Comparison of ENCODE assay signal across 1 cellular context in genomic region chr12:15597125-15597830, GRCh38.
TF ChIP-seq lines count a peak whose summit lies in the region.

No MANE protein-coding gene starts in this region.

TF ChIP-seq in HepG2, 621 proteins besides CTCF, POLR2A, EP300 and RAD21 (continued from another document):
- no peak for TF ChIP-seq ZFP91 (CRISPR knock-in tag; IDR thresholded peaks at IDR 0.05; ENCODE audit: borderline replicate concordance)
- 0 out of 2 replicates have a peak, but pooled peaks have one; percentile 41 for TF ChIP-seq ELF3 (CRISPR knock-in tag; IDR thresholded peaks at IDR 0.05)
- no peak for TF ChIP-seq GLMP (CRISPR knock-in tag; IDR thresholded peaks at IDR 0.05; ENCODE audit: borderline replicate concordance)
- no peak for TF ChIP-seq THAP8 (CRISPR knock-in tag; IDR thresholded peaks at IDR 0.05; ENCODE audit: borderline replicate concordance)
- TF ChIP-seq DNMT3B (CRISPR knock-in tag; conservative IDR thresholded peaks at IDR 0.05) = no peak
- TF ChIP-seq ZNF501 (CRISPR knock-in tag; IDR thresholded peaks at IDR 0.05) = no peak
- no peak for TF ChIP-seq TEAD3 (CRISPR knock-in tag; optimal IDR thresholded peaks at IDR 0.05; ENCODE audit: borderline replicate concordance)
- no peak for TF ChIP-seq NRL (CRISPR knock-in tag; IDR thresholded peaks at IDR 0.05; ENCODE audit: borderline replicate concordance)
- TF ChIP-seq ATF5 (CRISPR knock-in tag; IDR thresholded peaks at IDR 0.05; ENCODE audit: low read depth) = no peak
- TF ChIP-seq FOXP4 (CRISPR knock-in tag; IDR thresholded peaks at IDR 0.05) = peak; percentile 36; the same call in 1 of the 2 replicates
- no peak for TF ChIP-seq ZBTB40 (IDR thresholded peaks at IDR 0.05)
- no peak for TF ChIP-seq ZBTB40 (CRISPR knock-in tag; IDR thresholded peaks at IDR 0.05)
- no peak for TF ChIP-seq LBX2 (CRISPR knock-in tag; IDR thresholded peaks at IDR 0.05; ENCODE audit: borderline replicate concordance)
- no peak for TF ChIP-seq ZNF24 (IDR thresholded peaks at IDR 0.05)
- TF ChIP-seq SOX6 (IDR thresholded peaks at IDR 0.05) = no peak
- TF ChIP-seq SOX6 (CRISPR knock-in tag; IDR thresholded peaks at IDR 0.05) = peak; percentile 19; the same call in 1 of the 2 replicates
- no peak for TF ChIP-seq FOXA1 (IDR thresholded peaks at IDR 0.05)
- TF ChIP-seq FOXA1 (CRISPR knock-in tag; IDR thresholded peaks at IDR 0.05) = 0 out of 2 replicates have a peak, but pooled peaks have one; percentile 26
- no peak for TF ChIP-seq SOX13 (IDR thresholded peaks at IDR 0.05)
- TF ChIP-seq SOX13 (CRISPR knock-in tag; conservative IDR thresholded peaks at IDR 0.05 in 1 of 2, IDR thresholded peaks at IDR 0.05 in 1 of 2) = peak in 1 of 2 experiments; percentile 29; a peak in 1 of 4 replicates
- TF ChIP-seq FOXP1 (IDR thresholded peaks at IDR 0.05) = peak; percentile 48; the same call in 1 of the 2 replicates
- peak; percentile 83 for TF ChIP-seq FOXP1 (CRISPR knock-in tag; IDR thresholded peaks at IDR 0.05)
- no peak for TF ChIP-seq ZNF678 (CRISPR knock-in tag; IDR thresholded peaks at IDR 0.05)
- no peak for TF ChIP-seq KAT8 (CRISPR knock-in tag; IDR thresholded peaks at IDR 0.05)
- no peak for TF ChIP-seq CC2D1A (CRISPR knock-in tag; IDR thresholded peaks at IDR 0.05)
- TF ChIP-seq ZNF556 (CRISPR knock-in tag; IDR thresholded peaks at IDR 0.05; ENCODE audit: borderline replicate concordance) = no peak
- TF ChIP-seq ATF6 (CRISPR knock-in tag; conservative IDR thresholded peaks at IDR 0.05) = no peak
- no peak for TF ChIP-seq NFATC3 (CRISPR knock-in tag; IDR thresholded peaks at IDR 0.05)
- no peak for TF ChIP-seq TFDP1 (CRISPR knock-in tag; IDR thresholded peaks at IDR 0.05; ENCODE audit: borderline replicate concordance)
- TF ChIP-seq ZMYM3 (CRISPR knock-in tag; IDR thresholded peaks at IDR 0.05) = no peak
- TF ChIP-seq FOSL2 (CRISPR knock-in tag; IDR thresholded peaks at IDR 0.05) = no peak
- peak; percentile 49; the same call in 1 of the 2 replicates for TF ChIP-seq SOX5 (CRISPR knock-in tag; IDR thresholded peaks at IDR 0.05; ENCODE audit: borderline replicate concordance)
- no peak for TF ChIP-seq NONO (IDR thresholded peaks at IDR 0.05)
- TF ChIP-seq NONO (CRISPR knock-in tag; conservative IDR thresholded peaks at IDR 0.05) = no peak
